Comparison of ENCODE assay signal across 8 cellular contexts in the genomic region with DNA sequence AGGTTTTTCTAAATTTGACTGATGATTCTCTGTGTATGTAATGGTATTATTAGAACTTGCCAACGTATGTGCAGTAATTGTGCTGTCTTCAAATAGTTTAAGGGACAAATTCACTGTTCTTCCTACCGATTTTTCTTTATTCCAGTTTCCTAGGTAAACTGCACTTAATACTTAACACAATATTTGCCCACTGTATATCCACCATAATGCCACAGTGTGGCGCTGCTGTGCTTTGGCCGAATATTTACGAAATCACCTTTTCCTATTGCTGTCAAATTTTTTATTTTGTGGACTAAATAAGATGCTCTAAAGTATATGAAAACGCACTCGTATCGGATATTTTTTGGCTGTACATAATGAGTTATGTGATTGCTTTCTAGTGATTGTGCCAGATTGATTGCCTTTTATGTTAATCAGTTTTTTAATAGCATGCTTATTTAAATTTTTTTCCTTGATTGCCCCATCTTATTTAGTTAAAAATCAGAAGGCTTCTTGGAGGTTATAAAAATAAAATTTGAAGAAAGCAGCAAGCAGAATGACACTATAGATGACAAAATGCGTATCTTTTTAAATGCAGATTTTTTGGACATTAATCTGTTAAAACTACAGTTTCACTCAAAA. TPM values are rescaled to one million over a fixed set of nuclear protein-coding genes. Genes with fewer than 3 reads are reported as not detected.
A peak's percentile ranks its signal among the peaks of the same experiment; 100 is the strongest.
DNase-seq lines count a peak whose midpoint lies in the region; ATAC-seq lines count a peak whose summit lies in the region.

No MANE protein-coding gene starts in this region.

- in situ Hi-C loops in SK-MEL-5 (cut with HindIII; ENCODE audit: low pct_unique_long_range_greater_than_20kb, low sequenced_read_pairs): no loop called here

- DNase-seq in T-helper 2 cell: peak in 3 of 5 experiments; percentile 9 to 53 (median 17)
- no peak for DNase-seq in T-helper 2 cell treated with Interferon-gamma antibody and Interleukin-4, amounts not matched to agents 5 μg/mL and 100 μg/mL, for 36 hours (ENCODE audit: low spot score)
- peak; percentile 51 for DNase-seq in SK-MEL-5 (ENCODE audit: low read depth, low spot score)
- DNase-seq in astrocyte of the hippocampus (ENCODE audit: low read depth, low spot score): peak; percentile 76
- DNase-seq in iPS-NIHi11 (ENCODE audit: low spot score): peak; percentile 16
- DNase-seq in stimulated activated CD4-positive, alpha-beta T cell treated with anti-CD3 and anti-CD28 coated beads, Interleukin-15, amount 100 ng/mL, for 24 hours: peak; percentile 55

- peaks cover 35% of the 10 kb centered on the region for H3K4me1 Mint-ChIP-seq in T-helper 2 cell treated with Interferon-gamma antibody and Interleukin-4, amounts not matched to agents 5 μg/mL and 100 μg/mL, for 36 hours (ENCODE audit: low read depth)

- no peaks in the 10 kb centered on the region for H3K9me3 Mint-ChIP-seq in T-helper 2 cell treated with Interferon-gamma antibody and Interleukin-4, amounts not matched to agents 5 μg/mL and 100 μg/mL, for 36 hours

- H3K27ac ChIP-seq in HUES6 (ENCODE audit: low read depth, low read length): 0 out of 2 replicates have a peak overlapping the region, but pooled peaks have one; percentile 26

- peaks cover 29% of the 10 kb centered on the region for H3K36me3 Mint-ChIP-seq in T-helper 2 cell treated with Interferon-gamma antibody and Interleukin-4, amounts not matched to agents 5 μg/mL and 100 μg/mL, for 36 hours (ENCODE audit: low read depth)

- peaks cover 58% of the 10 kb centered on the region for H3K36me3 ChIP-seq in HUES6 (ENCODE audit: control insufficient read depth, insufficient read depth, low read length)

- H3K4me1 ChIP-seq in HUES6 (ENCODE audit: control insufficient read depth, insufficient read depth, low read length): no peaks in the 10 kb centered on the region

- H3K4me3 ChIP-seq in HUES6 (ENCODE audit: low read depth, low read length): no peak overlapping the region

- no peak overlapping the region for H3K9ac ChIP-seq in HUES6 (ENCODE audit: low read length)

- H3K4me3 Mint-ChIP-seq in T-helper 2 cell treated with Interferon-gamma antibody and Interleukin-4, amounts not matched to agents 5 μg/mL and 100 μg/mL, for 36 hours: no peak overlapping the region

- H3K27me3 ChIP-seq in HUES6 (ENCODE audit: control insufficient read depth, insufficient read depth, low read length): no peaks in the 10 kb centered on the region

- H3K27me3 Mint-ChIP-seq in T-helper 2 cell treated with Interferon-gamma antibody and Interleukin-4, amounts not matched to agents 5 μg/mL and 100 μg/mL, for 36 hours (ENCODE audit: low read depth): no peaks in the 10 kb centered on the region

- H3K27ac Mint-ChIP-seq in T-helper 2 cell treated with Interferon-gamma antibody and Interleukin-4, amounts not matched to agents 5 μg/mL and 100 μg/mL, for 36 hours: no peak overlapping the region

- no peaks in the 10 kb centered on the region for H3K9me3 ChIP-seq in HUES6 (ENCODE audit: control insufficient read depth, insufficient read depth, low read depth, low read length)

- ATAC-seq in HG02852 (IDR thresholded peaks at IDR 0.05; ENCODE audit: unreplicated experiment): no peak

RNA-seq across cellular contexts. Expression of gene AASDHPPT, which starts 10.5 kb away (rescaled TPM):
- total RNA-seq in SK-MEL-5 (2014; rRNA removed; shearing (Covaris generic)): 68.7 and 69.2 TPM in 2 replicates
- polyA plus RNA-seq in SK-MEL-5 (2015; cell fraction: cytosol; rRNA removed): 49.7 and 59.6 TPM in 2 replicates
- polyA plus RNA-seq in SK-MEL-5 (2015; cell fraction: nucleus; rRNA removed): 42.4 and 53.5 TPM in 2 replicates

RNA-seq across cellular contexts. Expression of gene KBTBD3, which starts 10.8 kb away (rescaled TPM):
- 4.9 and 8.7 TPM in 2 replicates for total RNA-seq in SK-MEL-5 (2014; rRNA removed; shearing (Covaris generic))
- polyA plus RNA-seq in SK-MEL-5 (2015; cell fraction: cytosol; rRNA removed): 1.3 and 1.7 TPM in 2 replicates
- polyA plus RNA-seq in SK-MEL-5 (2015; cell fraction: nucleus; rRNA removed): 2.6 and 4.7 TPM in 2 replicates
